In the genomic region with DNA sequence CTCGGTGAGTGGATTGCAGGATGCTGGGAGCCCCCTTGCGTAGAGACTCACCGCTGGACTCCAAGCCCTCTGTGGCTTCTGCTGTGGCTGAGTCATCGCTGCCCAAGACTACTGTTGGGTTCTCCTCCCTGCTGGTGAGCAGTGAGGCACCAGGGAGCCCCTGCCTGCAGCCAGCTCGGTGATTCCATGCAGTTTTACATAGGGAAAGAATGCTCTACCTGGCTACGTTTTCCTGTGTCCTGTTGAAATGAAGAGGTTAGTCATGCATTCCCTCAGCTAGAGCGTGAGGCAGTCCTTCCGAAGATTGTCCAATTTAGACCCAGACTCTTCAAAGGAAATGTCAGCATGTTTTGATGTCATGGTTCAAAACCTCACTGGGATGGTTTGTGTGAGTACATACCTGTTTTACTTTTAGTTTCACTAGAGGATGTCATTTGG, we compare ENCODE assay signal across 7 cellular contexts. TPM values are rescaled to one million over a fixed set of nuclear protein-coding genes. Genes with fewer than 3 reads are reported as not detected.
DNase-seq lines count a peak whose midpoint lies in the region; ATAC-seq and TF ChIP-seq lines count a peak whose summit lies in the region.

No MANE protein-coding gene starts in this region.

- TF ChIP-seq CTCF in nephron progenitor cell (IDR thresholded peaks at IDR 0.05) = no peak

- peaks cover 66% of the 10 kb centered on the region for H3K4me1 Mint-ChIP-seq in activated naive CD4-positive, alpha-beta T cell treated with anti-CD3 and anti-CD28 coated beads, Interleukin-2, amount 10 ng/mL, durations not matched to agents 7 days and 5 days
- peaks cover 33% of the 10 kb centered on the region for H3K4me1 Mint-ChIP-seq in nephron progenitor cell

- no peaks in the 10 kb centered on the region for H3K27me3 Mint-ChIP-seq in activated naive CD4-positive, alpha-beta T cell treated with anti-CD3 and anti-CD28 coated beads, Interleukin-2, amount 10 ng/mL, durations not matched to agents 7 days and 5 days
- peaks cover 5% of the 10 kb centered on the region for H3K27me3 Mint-ChIP-seq in nephron progenitor cell (ENCODE audit: low read depth, poor library complexity)

- intact Hi-C loops in Right ventricle myocardium inferior (cut with DNase I) = no loop called here

- peak overlapping the region; percentile 13 for H3K4me3 Mint-ChIP-seq in activated naive CD4-positive, alpha-beta T cell treated with anti-CD3 and anti-CD28 coated beads, Interleukin-2, amount 10 ng/mL, durations not matched to agents 7 days and 5 days
- no peak overlapping the region for H3K4me3 Mint-ChIP-seq in nephron progenitor cell

- CTCF ChIA-PET in activated naive CD4-positive, alpha-beta T cell treated with anti-CD3 and anti-CD28 coated beads, Interleukin-2, amount 10 ng/mL, durations not matched to agents 7 days and 5 days (lab: Charles Lee) = no interaction called here

- ATAC-seq in GM21360 (IDR thresholded peaks at IDR 0.05; ENCODE audit: unreplicated experiment) = peak; percentile 51
- no peak for ATAC-seq in Right ventricle myocardium inferior

- H3K9me3 Mint-ChIP-seq in activated naive CD4-positive, alpha-beta T cell treated with anti-CD3 and anti-CD28 coated beads, Interleukin-2, amount 10 ng/mL, durations not matched to agents 7 days and 5 days = no peaks in the 10 kb centered on the region
- no peaks in the 10 kb centered on the region for H3K9me3 Mint-ChIP-seq in nephron progenitor cell

- H3K27ac Mint-ChIP-seq in activated naive CD4-positive, alpha-beta T cell treated with anti-CD3 and anti-CD28 coated beads, Interleukin-2, amount 10 ng/mL, durations not matched to agents 7 days and 5 days = peak overlapping the region; percentile 93
- H3K27ac Mint-ChIP-seq in nephron progenitor cell = no peak overlapping the region

- peak; percentile 81 for DNase-seq in M059J (ENCODE audit: low read depth)
- peak; percentile 55 for DNase-seq in activated naive CD4-positive, alpha-beta T cell treated with anti-CD3 and anti-CD28 coated beads, Interleukin-2, amount 10 ng/mL, durations not matched to agents 7 days and 5 days
- DNase-seq in stimulated activated CD4-positive, alpha-beta T cell treated with anti-CD3 and anti-CD28 coated beads, Interleukin-15, amount 100 ng/mL, for 24 hours = peak; percentile 73
- no peak for DNase-seq in midbrain (lab: John Stamatoyannopoulos, UW)
- DNase-seq in nephron progenitor cell = no peak
- no peak for DNase-seq in Right ventricle myocardium inferior (ENCODE audit: missing footprints)

- peaks cover 12% of the 10 kb centered on the region for H3K36me3 Mint-ChIP-seq in activated naive CD4-positive, alpha-beta T cell treated with anti-CD3 and anti-CD28 coated beads, Interleukin-2, amount 10 ng/mL, durations not matched to agents 7 days and 5 days
- H3K36me3 Mint-ChIP-seq in nephron progenitor cell (ENCODE audit: low read depth) = peaks cover 7% of the 10 kb centered on the region

RNA-seq across cellular contexts. Expression of a gene that starts 28.2 kb away (rescaled TPM):
- total RNA-seq in M059J (2014; rRNA removed; shearing (Covaris generic)) = 12.5 and 16.1 TPM in 2 replicates
- total RNA-seq in Right ventricle myocardium inferior = 11.3 TPM

Comparison
In these comparisons a context has a peak if more than half of its experiments do, and no peak if none do; other contexts are left out.
1. DNase-seq: peak in M059J (single experiment), activated naive CD4-positive, alpha-beta T cell treated with anti-CD3 and anti-CD28 coated beads, Interleukin-2, amount 10 ng/mL, durations not matched to agents 7 days and 5 days (single experiment) and stimulated activated CD4-positive, alpha-beta T cell treated with anti-CD3 and anti-CD28 coated beads, Interleukin-15, amount 100 ng/mL, for 24 hours (single experiment); none in midbrain (single experiment), nephron progenitor cell (single experiment) and Right ventricle myocardium inferior (single experiment).